In the genomic region with DNA sequence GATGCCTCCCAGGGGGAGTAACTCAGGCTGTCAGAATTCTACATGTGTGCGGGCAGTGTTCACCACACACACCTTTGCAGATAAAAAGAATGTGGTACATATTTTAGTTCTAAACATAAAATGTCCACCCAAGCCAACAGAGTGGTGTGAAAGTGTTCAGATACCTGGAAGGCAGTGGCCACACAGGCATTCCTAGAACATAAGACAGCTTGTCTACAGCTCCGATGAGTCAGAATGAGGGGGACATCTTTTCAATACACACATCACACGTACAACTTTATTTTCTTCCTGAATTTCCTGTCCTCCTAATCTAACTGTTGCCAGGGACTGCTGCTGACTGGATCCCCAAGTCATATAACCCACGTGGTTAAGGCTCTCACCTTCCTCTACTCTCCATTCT, we compare ENCODE assay signal across 16 cellular contexts.
DNase-seq lines count a peak whose midpoint lies in the region; ATAC-seq and TF ChIP-seq lines count a peak whose summit lies in the region.
"Had no signal": no experiment of that assay in that cellular context is flagged by ENCODE, and none has a peak within 500 bp of the region (broad histone marks: within the 10 kb centered on the region; RNA-seq: fewer than 3 reads in every experiment).

No MANE protein-coding gene starts in this region.

- H3K9me3 Mint-ChIP-seq in chondrocyte (ENCODE audit: low read depth) = no peaks in the 10 kb centered on the region
- no peaks in the 10 kb centered on the region for H3K9me3 Mint-ChIP-seq in neural crest cell
- H3K9me3 Mint-ChIP-seq: activated CD4-positive, alpha-beta memory T cell treated with anti-CD3 and anti-CD28 coated beads for 36 hours; activated T-cell treated with anti-CD3 and anti-CD28 coated beads, Interleukin-2, amount 50 U/mL, for 72 hours; dendritic cell treated with granulocyte-macrophage colony-stimulating factor and Interleukin-4, amounts not matched to agents 40 ng/mL and 50 ng/mL, for 4 days had no signal

- H3K4me2 ChIP-seq in PC-3 (ENCODE audit: low read length) = peak overlapping the region; percentile 19; the same call in 1 of the 2 replicates
- H3K4me2 ChIP-seq: hepatocyte had no signal

- ATAC-seq in PC-3 (peak; percentile 79), GM21447 (IDR thresholded peaks at IDR 0.05; ENCODE audit: unreplicated experiment) (no peak)
- ATAC-seq: activated T-cell treated with anti-CD3 and anti-CD28 coated beads, Interleukin-2, amount 50 U/mL, for 72 hours; esophagus mucosa; left lobe of liver had no signal

- H3K27ac Mint-ChIP-seq in chondrocyte (ENCODE audit: unreplicated experiment) (peak overlapping the region; percentile 80), neural crest cell (ENCODE audit: unreplicated experiment) (peak overlapping the region; percentile 23)
- H3K27ac Mint-ChIP-seq: activated CD4-positive, alpha-beta memory T cell treated with anti-CD3 and anti-CD28 coated beads for 36 hours; activated T-cell treated with anti-CD3 and anti-CD28 coated beads, Interleukin-2, amount 50 U/mL, for 72 hours; dendritic cell treated with granulocyte-macrophage colony-stimulating factor and Interleukin-4, amounts not matched to agents 40 ng/mL and 50 ng/mL, for 4 days had no signal

- H3K36me3 Mint-ChIP-seq in chondrocyte (ENCODE audit: low read depth) (peaks cover 5% of the 10 kb centered on the region), neural crest cell (ENCODE audit: low read depth) (peaks cover 2% of the 10 kb centered on the region)
- H3K36me3 Mint-ChIP-seq: activated CD4-positive, alpha-beta memory T cell treated with anti-CD3 and anti-CD28 coated beads for 36 hours had no signal

- no peaks in the 10 kb centered on the region for H3K9me2 ChIP-seq in PC-3 (replicated peaks; ENCODE audit: low read length)

- no peak for TF ChIP-seq POLR2A in ovary (IDR thresholded peaks at IDR 0.05)

- H3K4me3 ChIP-seq in PC-3 (ENCODE audit: low read length) (no peak overlapping the region), ovary (no peak overlapping the region)
- H3K4me3 ChIP-seq: adrenal gland, hepatocyte had no signal

- no peaks in the 10 kb centered on the region for H3F3A ChIP-seq in PC-3 (ENCODE audit: low read length, unreplicated experiment)

- POLR2A ChIA-PET in PC-3 (lab: Charles Lee; ENCODE audit: unreplicated experiment) = interaction anchor here (0.5 kb wide), 1 partner anchor 157 kb away, joined by 6 read pairs; no protein-coding TSS in a partner anchor

- H4K20me1 ChIP-seq in PC-3 (ENCODE audit: low read length) = 0 out of 2 replicates have a peak, but pooled peaks cover 4% of the 10 kb centered on the region

- TF ChIP-seq CTCF in PC-3 (conservative IDR thresholded peaks at IDR 0.05; ENCODE audit: low read depth, low read length) = no peak
- no peak for TF ChIP-seq CTCF in chondrocyte (IDR thresholded peaks at IDR 0.05)
- TF ChIP-seq CTCF in neural crest cell (conservative IDR thresholded peaks at IDR 0.05) = no peak
- no peak for TF ChIP-seq CTCF in ovary (IDR thresholded peaks at IDR 0.05)

- H3K27me3 Mint-ChIP-seq in chondrocyte (ENCODE audit: low read depth) (no peaks in the 10 kb centered on the region), neural crest cell (ENCODE audit: low read depth) (no peaks in the 10 kb centered on the region)
- H3K27me3 Mint-ChIP-seq: activated CD4-positive, alpha-beta memory T cell treated with anti-CD3 and anti-CD28 coated beads for 36 hours; dendritic cell treated with granulocyte-macrophage colony-stimulating factor and Interleukin-4, amounts not matched to agents 40 ng/mL and 50 ng/mL, for 4 days had no signal

- BruUV-seq in PC-3 (replicated peaks; lab: Mats Ljungman, UMichigan) = no TSS peak

- H3K36me3 ChIP-seq in PC-3 (ENCODE audit: low read depth, low read length) = no peaks in the 10 kb centered on the region
- H3K36me3 ChIP-seq in ovary = no peaks in the 10 kb centered on the region
- H3K36me3 ChIP-seq: adrenal gland had no signal

- H3K4me3 Mint-ChIP-seq in chondrocyte (ENCODE audit: unreplicated experiment) (no peak overlapping the region), neural crest cell (no peak overlapping the region)
- H3K4me3 Mint-ChIP-seq: activated CD4-positive, alpha-beta memory T cell treated with anti-CD3 and anti-CD28 coated beads for 36 hours; activated T-cell treated with anti-CD3 and anti-CD28 coated beads, Interleukin-2, amount 50 U/mL, for 72 hours; dendritic cell treated with granulocyte-macrophage colony-stimulating factor and Interleukin-4, amounts not matched to agents 40 ng/mL and 50 ng/mL, for 4 days had no signal

- H3K27ac ChIP-seq in PC-3 (ENCODE audit: low read length) (peak overlapping the region; percentile 37; the same call in 1 of the 2 replicates), ovary (no peak overlapping the region)
- H3K27ac ChIP-seq: adrenal gland, hepatocyte had no signal

- H3K27me3 ChIP-seq in PC-3 (ENCODE audit: low read length) (no peaks in the 10 kb centered on the region), ovary (no peaks in the 10 kb centered on the region)
- H3K27me3 ChIP-seq: adrenal gland, hepatocyte had no signal

- H3K4me1 Mint-ChIP-seq in chondrocyte (ENCODE audit: low read depth) = peaks cover 47% of the 10 kb centered on the region
- H3K4me1 Mint-ChIP-seq in neural crest cell = peaks cover 29% of the 10 kb centered on the region

- H2AFZ ChIP-seq in PC-3 (ENCODE audit: low read length) = no peak overlapping the region
- H2AFZ ChIP-seq: hepatocyte had no signal

- CTCF ChIA-PET in PC-3 (lab: Charles Lee) = no interaction called here

- intact Hi-C loops in PC-3 (cut with micrococcal nuclease) (no loop called here), ovary (cut with DNase I) (no loop called here)

- peaks cover 21% of the 10 kb centered on the region for H3K4me1 ChIP-seq in PC-3 (ENCODE audit: insufficient read depth, low read length)
- H3K4me1 ChIP-seq in ovary (ENCODE audit: insufficient read depth) = no peaks in the 10 kb centered on the region

- no peaks in the 10 kb centered on the region for H3K9me3 ChIP-seq in PC-3 (ENCODE audit: low read length)
- no peaks in the 10 kb centered on the region for H3K9me3 ChIP-seq in ovary
- H3K9me3 ChIP-seq: adrenal gland had no signal

- no peak for TF ChIP-seq EP300 in ovary (IDR thresholded peaks at IDR 0.05)

- DNase-seq in EH (ENCODE audit: low read depth) (peak; percentile 61), PC-3 (peak; percentile 62), chondrocyte (ENCODE audit: low spot score) (no peak), neural crest cell (ENCODE audit: low read depth, low spot score) (no peak), MV-4-11 (lab: John Stamatoyannopoulos, UW) (no peak), ovary (no peak), activated gamma-delta T cell (lab: John Stamatoyannopoulos, UW) (no peak)
- DNase-seq: activated CD4-positive, alpha-beta memory T cell treated with anti-CD3 and anti-CD28 coated beads for 36 hours; activated T-cell treated with anti-CD3 and anti-CD28 coated beads, Interleukin-2, amount 50 U/mL, for 72 hours; adrenal gland; Karpas-422 had no signal

- H3K79me2 ChIP-seq in PC-3 (ENCODE audit: low read length) = no peaks in the 10 kb centered on the region

- no peak overlapping the region for H3K9ac ChIP-seq in PC-3 (ENCODE audit: low read length)

- WGBS in ovary, 3 donors = 79 to 83% (median 80%) methylated on average over 4 of the region's 4 CpGs

Comparison
In these comparisons a context has a peak if more than half of its experiments do, and no peak if none do; other contexts are left out.
1. DNase-seq: peak in EH (single experiment) and PC-3 (single experiment); none in chondrocyte (single experiment), neural crest cell (single experiment), MV-4-11 (single experiment), ovary (0 of 5) and activated gamma-delta T cell (single experiment).